ENCODE assay signal across 19 cellular contexts in the genomic region with DNA sequence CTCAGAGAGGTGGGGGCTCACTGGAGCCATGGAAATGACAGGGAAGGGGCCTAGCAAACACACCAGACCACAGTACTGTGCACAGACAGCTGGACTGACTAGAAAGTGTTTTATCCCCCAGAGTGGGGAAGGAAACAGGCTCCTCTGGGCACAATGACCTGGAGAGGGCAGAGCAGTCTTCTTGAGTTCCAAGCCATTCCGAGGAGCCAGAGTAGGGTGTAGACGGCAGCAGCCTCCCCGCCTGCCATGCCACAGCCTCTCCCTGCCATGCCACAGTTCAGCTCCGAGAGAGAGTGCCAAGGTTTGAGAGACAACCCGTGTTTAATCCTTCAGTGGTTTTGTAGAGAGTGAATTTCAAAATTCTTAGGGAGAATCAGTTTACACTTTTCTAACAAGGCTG.
"Had no signal": no experiment of that assay in that cellular context is flagged by ENCODE, and none has a peak within 500 bp of the region (broad histone marks: within the 10 kb centered on the region; RNA-seq: fewer than 3 reads in every experiment).

No MANE protein-coding gene starts in this region.

- H3K36me3 ChIP-seq: brain microvascular endothelial cell, heart left ventricle, pancreas, thyroid gland had no signal

- ATAC-seq: effector memory CD8-positive, alpha-beta T cell; heart left ventricle; left colon; pancreas; stimulated activated effector memory CD8-positive, alpha-beta T cell treated with anti-CD3 and anti-CD28 coated beads, Interleukin-12 subunit alpha, Interleukin-12 subunit beta, amount 100 ng/mL, for 72 hours had no signal

- FAIRE-seq: pancreas, urothelium cell line had no signal

- DNase-seq: activated CD4-positive, alpha-beta T cell treated with anti-CD3 and anti-CD28 coated beads, Interleukin-2, amount 50 U/mL, for 1 hour; activated CD8-positive, alpha-beta memory T cell treated with anti-CD3 and anti-CD28 coated beads for 24 hours; activated naive CD8-positive, alpha-beta T cell treated with anti-CD3 and anti-CD28 coated beads for 36 hours; amygdala; brain microvascular endothelial cell; cerebellar nuclear complex; effector memory CD8-positive, alpha-beta T cell; foreskin melanocyte; heart left ventricle; left colon had no signal

- H3K27me3 ChIP-seq: pancreas, thyroid gland had no signal

- H3K4me3 ChIP-seq: heart left ventricle, lung, pancreas, thyroid gland had no signal

- H3K27ac ChIP-seq: brain microvascular endothelial cell, epithelial cell of prostate, heart left ventricle, pancreas, thyroid gland had no signal

- H3K27ac Mint-ChIP-seq: activated naive CD8-positive, alpha-beta T cell treated with anti-CD3 and anti-CD28 coated beads for 36 hours; activated T-helper 1 cell treated with anti-CD3 and anti-CD28 coated beads, Interleukin-12 subunit alpha, Interleukin-12 subunit beta, Interleukin-2, Interleukin-4 antibody, amounts not matched to agents 30 ng/mL and 10 ng/mL and 1 ng/mL, durations not matched to agents 14 hours and 24 hours and 36 hours; effector memory CD8-positive, alpha-beta T cell; mesothelial cell of epicardium; stimulated activated effector memory CD8-positive, alpha-beta T cell treated with anti-CD3 and anti-CD28 coated beads, Interleukin-12 subunit alpha, Interleukin-12 subunit beta, amount 100 ng/mL, for 72 hours had no signal

- H3K9me3 Mint-ChIP-seq: activated naive CD8-positive, alpha-beta T cell treated with anti-CD3 and anti-CD28 coated beads for 36 hours; activated T-helper 1 cell treated with anti-CD3 and anti-CD28 coated beads, Interleukin-12 subunit alpha, Interleukin-12 subunit beta, Interleukin-2, Interleukin-4 antibody, amounts not matched to agents 30 ng/mL and 10 ng/mL and 1 ng/mL, durations not matched to agents 14 hours and 24 hours and 36 hours; effector memory CD8-positive, alpha-beta T cell; mesothelial cell of epicardium; neural crest cell; stimulated activated effector memory CD8-positive, alpha-beta T cell treated with anti-CD3 and anti-CD28 coated beads, Interleukin-12 subunit alpha, Interleukin-12 subunit beta, amount 100 ng/mL, for 72 hours had no signal

- H3K4me3 Mint-ChIP-seq: activated naive CD8-positive, alpha-beta T cell treated with anti-CD3 and anti-CD28 coated beads for 36 hours; activated T-helper 1 cell treated with anti-CD3 and anti-CD28 coated beads, Interleukin-12 subunit alpha, Interleukin-12 subunit beta, Interleukin-2, Interleukin-4 antibody, amounts not matched to agents 30 ng/mL and 10 ng/mL and 1 ng/mL, durations not matched to agents 14 hours and 24 hours and 36 hours; effector memory CD8-positive, alpha-beta T cell; mesothelial cell of epicardium; stimulated activated effector memory CD8-positive, alpha-beta T cell treated with anti-CD3 and anti-CD28 coated beads, Interleukin-12 subunit alpha, Interleukin-12 subunit beta, amount 100 ng/mL, for 72 hours had no signal

- H3K9me3 ChIP-seq: heart left ventricle, pancreas, thyroid gland had no signal

- H3K36me3 Mint-ChIP-seq: activated naive CD8-positive, alpha-beta T cell treated with anti-CD3 and anti-CD28 coated beads for 36 hours; mesothelial cell of epicardium had no signal
